In genomic region chr2:37459095-37459981, GRCh38 we compare ENCODE assay signal across 13 cellular contexts.
DNase-seq lines count a peak whose midpoint lies in the region; ATAC-seq and TF ChIP-seq lines count a peak whose summit lies in the region.
"Had no signal": no experiment of that assay in that cellular context is flagged by ENCODE, and none has a peak within 500 bp of the region (broad histone marks: within the 10 kb centered on the region; RNA-seq: fewer than 3 reads in every experiment).

No MANE protein-coding gene starts in this region.

- no peak for DNase-seq in activated CD4-positive, CD25-positive, alpha-beta regulatory T cell treated with anti-CD3 and anti-CD28 coated beads, Interleukin-2, amount 50 U/mL, for 72 hours
- DNase-seq in adipocyte (ENCODE audit: low read depth) (peak; percentile 75), hepatic stellate cell (ENCODE audit: low spot score) (peak; percentile 27), stomach (no peak), retina (no peak)
- DNase-seq: NCI-H510A treated with DMSO at 0.1 percent for 48 hours; stimulated activated CD4-positive, alpha-beta T cell treated with anti-CD3 and anti-CD28 coated beads, Interleukin-1b, Interleukin-23, amount 100 ng/mL, for 48 hours; thyroid gland had no signal

- peak; percentile 51 to 69 for ATAC-seq in activated CD4-positive, CD25-positive, alpha-beta regulatory T cell treated with anti-CD3 and anti-CD28 coated beads, Interleukin-2, amount 50 U/mL, for 24 hours
- no peak for ATAC-seq in GM19324 (IDR thresholded peaks at IDR 0.05; ENCODE audit: low FRiP score, unreplicated experiment)
- no peak for ATAC-seq in HG03432 (IDR thresholded peaks at IDR 0.05; ENCODE audit: unreplicated experiment)

- peak overlapping the region; percentile 69 for H3K9ac ChIP-seq in adipocyte (ENCODE audit: low read length)

- H3K4me3 ChIP-seq in adipocyte (ENCODE audit: low read length) (peak overlapping the region; percentile 12), stomach (no peak overlapping the region)
- H3K4me3 ChIP-seq: mucosa of descending colon, thyroid gland had no signal

- H3K27me3 ChIP-seq in adipocyte (replicated peaks; ENCODE audit: control insufficient read depth, insufficient read depth, low read length) (no peaks in the 10 kb centered on the region), stomach (no peaks in the 10 kb centered on the region)
- H3K27me3 ChIP-seq: thyroid gland had no signal

- peak overlapping the region in 4 of 5 donors; percentile 27 to 70 (median 54) for H3K27ac ChIP-seq in stomach
- H3K27ac ChIP-seq: 22Rv1, thyroid gland had no signal

- H3K4me1 ChIP-seq in adipocyte (ENCODE audit: control insufficient read depth, insufficient read depth, low read length), result peaks cover 59% of the 10 kb centered on the region
- peaks cover 0 to 35% (median 15%) of the 10 kb centered on the region in 4 donors for H3K4me1 ChIP-seq in stomach
- H3K4me1 ChIP-seq: thyroid gland had no signal

- intact Hi-C loops in stomach (cut with DNase I; ENCODE audit: low total_unique reads), result no loop called here

- H3K36me3 ChIP-seq in adipocyte (ENCODE audit: control insufficient read depth, insufficient read depth, low read length, severe bottlenecking), result no peaks in the 10 kb centered on the region
- no peaks in the 10 kb centered on the region for H3K36me3 ChIP-seq in stomach
- H3K36me3 ChIP-seq: thyroid gland had no signal

- TF ChIP-seq POLR2A in stomach (IDR thresholded peaks at IDR 0.05), result no peak

- 63 to 80% (median 71%) methylated on average over 3 of the region's 3 CpGs for WGBS in stomach, 5 donors

- no peak for TF ChIP-seq CTCF in stomach (IDR thresholded peaks at IDR 0.05)

- no peaks in the 10 kb centered on the region for H3K9me3 ChIP-seq in adipocyte (ENCODE audit: control insufficient read depth, low read length)
- no peaks in the 10 kb centered on the region for H3K9me3 ChIP-seq in stomach
- H3K9me3 ChIP-seq: mucosa of descending colon, thyroid gland had no signal

- no peak for TF ChIP-seq EP300 in stomach (IDR thresholded peaks at IDR 0.05)

Comparison
In these comparisons a context has a peak if more than half of its experiments do, and no peak if none do; other contexts are left out.
1. ATAC-seq: peak in activated CD4-positive, CD25-positive, alpha-beta regulatory T cell treated with anti-CD3 and anti-CD28 coated beads, Interleukin-2, amount 50 U/mL, for 24 hours (2 of 2); none in GM19324 (single experiment) and HG03432 (single experiment).
2. DNase-seq: peak in adipocyte (single experiment) and hepatic stellate cell (single experiment); none in activated CD4-positive, CD25-positive, alpha-beta regulatory T cell treated with anti-CD3 and anti-CD28 coated beads, Interleukin-2, amount 50 U/mL, for 72 hours (single experiment), stomach (single experiment) and retina (single experiment).